Comparison of ENCODE assay signal across 11 cellular contexts in genomic region chr15:48883699-48884098, GRCh38.
"Had no signal": no experiment of that assay in that cellular context is flagged by ENCODE, and none has a peak within 500 bp of the region (broad histone marks: within the 10 kb centered on the region; RNA-seq: fewer than 3 reads in every experiment).

No MANE protein-coding gene starts in this region.

- H3K9me3 Mint-ChIP-seq: GM23338, H9, HFFc6 had no signal

- ATAC-seq: GM23338, HCT116 had no signal

- H3K4me3 ChIP-seq: GM23248, GM23338, HAP-1 had no signal

- FAIRE-seq: H1, H54 had no signal

- H3K9me3 ChIP-seq: HAP-1 had no signal

- H2AFZ ChIP-seq: GM23248, GM23338 had no signal

- H3K36me3 ChIP-seq: HAP-1 had no signal

- DNase-seq: GM23248, GOT3, H7, H9, HCEC 1CT, HFFc6 had no signal

- H3K4me3 Mint-ChIP-seq: GM23338, H9, HFFc6 had no signal

- H3K9ac ChIP-seq: GM23248 had no signal

- H3K27ac Mint-ChIP-seq: GM23338, H9, HFFc6 had no signal

- H3K27ac ChIP-seq: GM23248 had no signal

- H3K4me2 ChIP-seq: GM23338 had no signal
